8 cellular contexts compared by ENCODE assay signal in the genomic region with DNA sequence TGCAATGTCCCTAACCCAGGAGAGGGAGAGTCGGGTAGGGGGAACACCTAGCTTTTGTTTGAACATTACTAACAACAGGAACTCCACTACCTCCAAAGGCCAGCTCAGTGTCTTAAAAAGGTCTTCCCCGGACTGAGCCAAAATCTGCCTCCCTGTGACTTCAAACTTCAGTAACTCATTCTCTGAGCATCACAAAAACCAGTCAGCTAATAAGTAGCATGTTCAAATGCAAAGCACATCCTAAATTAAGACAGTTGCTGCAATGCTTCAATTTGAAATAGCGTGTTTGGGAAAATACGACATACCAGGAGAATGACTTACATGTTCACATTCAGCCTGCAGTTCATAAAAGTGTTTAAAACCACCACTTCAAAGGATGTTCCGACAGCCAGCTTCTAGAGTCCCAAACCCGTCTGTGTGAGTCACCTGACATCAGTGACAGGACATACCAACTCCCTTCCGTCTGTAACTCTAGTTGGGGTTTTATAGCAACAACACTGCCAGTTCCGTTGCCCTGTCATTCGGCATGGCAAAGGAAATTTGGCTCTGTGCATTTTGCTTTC. TPM values are rescaled to one million over a fixed set of nuclear protein-coding genes. Genes with fewer than 3 reads are reported as not detected.
DNase-seq lines count a peak whose midpoint lies in the region; ATAC-seq lines count a peak whose summit lies in the region.

No MANE protein-coding gene starts in this region.

- peaks cover 2 to 11% of the 10 kb centered on the region in 2 donors for H3K9me3 Mint-ChIP-seq in activated naive CD4-positive, alpha-beta T cell treated with anti-CD3 and anti-CD28 coated beads, Interleukin-2, amount 50 U/mL, for 72 hours
- peaks cover 7 to 15% of the 10 kb centered on the region in 2 donors for H3K9me3 Mint-ChIP-seq in stimulated activated naive CD8-positive, alpha-beta T cell treated with anti-CD3 and anti-CD28 coated beads, Interleukin-15, amount 100 ng/mL, for 72 hours

- DNase-seq in activated CD4-positive, CD25-positive, alpha-beta regulatory T cell treated with anti-CD3 and anti-CD28 coated beads, Interleukin-2, amount 50 U/mL, for 72 hours, result no peak
- peak in 1 of 2 donors; percentile 48 for DNase-seq in activated naive CD4-positive, alpha-beta T cell treated with anti-CD3 and anti-CD28 coated beads, Interleukin-2, amount 50 U/mL, for 72 hours (ENCODE audit: low spot score in 2 of 2)
- DNase-seq in iris pigment epithelial cell (ENCODE audit: low read depth) (peak; percentile 87), cerebellar nuclear complex (lab: John Stamatoyannopoulos, UW) (no peak), cerebellum (ENCODE audit: low spot score) (no peak)
- DNase-seq in stimulated activated naive CD8-positive, alpha-beta T cell treated with anti-CD3 and anti-CD28 coated beads, Interleukin-15, amount 100 ng/mL, for 72 hours, result peak; percentile 51 to 65

- H3K27me3 Mint-ChIP-seq in stimulated activated naive CD8-positive, alpha-beta T cell treated with anti-CD3 and anti-CD28 coated beads, Interleukin-15, amount 100 ng/mL, for 72 hours, result no peaks in the 10 kb centered on the region

- peak overlapping the region; percentile 81 to 82 for H3K4me3 Mint-ChIP-seq in stimulated activated naive CD8-positive, alpha-beta T cell treated with anti-CD3 and anti-CD28 coated beads, Interleukin-15, amount 100 ng/mL, for 72 hours

- H3K27ac Mint-ChIP-seq in activated naive CD4-positive, alpha-beta T cell treated with anti-CD3 and anti-CD28 coated beads, Interleukin-2, amount 50 U/mL, for 72 hours, result peak overlapping the region; percentile 34 to 92
- H3K27ac Mint-ChIP-seq in stimulated activated naive CD8-positive, alpha-beta T cell treated with anti-CD3 and anti-CD28 coated beads, Interleukin-15, amount 100 ng/mL, for 72 hours, result peak overlapping the region; percentile 14 to 88

- H3K4me1 Mint-ChIP-seq in stimulated activated naive CD8-positive, alpha-beta T cell treated with anti-CD3 and anti-CD28 coated beads, Interleukin-15, amount 100 ng/mL, for 72 hours, result peaks cover 85% of the 10 kb centered on the region

- H3K36me3 Mint-ChIP-seq in activated naive CD4-positive, alpha-beta T cell treated with anti-CD3 and anti-CD28 coated beads, Interleukin-2, amount 50 U/mL, for 72 hours, result peaks cover 3 to 13% of the 10 kb centered on the region in 2 donors

- peak; percentile 47 to 57 for ATAC-seq in activated CD4-positive, CD25-positive, alpha-beta regulatory T cell treated with anti-CD3 and anti-CD28 coated beads, Interleukin-2, amount 50 U/mL, for 24 hours
- ATAC-seq in activated naive CD4-positive, alpha-beta T cell treated with anti-CD3 and anti-CD28 coated beads, Interleukin-2, amount 50 U/mL, for 72 hours, result peak; percentile 47 to 57
- ATAC-seq in stimulated activated naive CD8-positive, alpha-beta T cell treated with anti-CD3 and anti-CD28 coated beads, Interleukin-15, amount 100 ng/mL, for 72 hours, result peak; percentile 60
- ATAC-seq in HG02970 (IDR thresholded peaks at IDR 0.05; ENCODE audit: low FRiP score, unreplicated experiment), result no peak

RNA-seq across cellular contexts. Expression of a gene that starts 13.0 kb away (rescaled TPM):
- total RNA-seq in activated naive CD4-positive, alpha-beta T cell treated with anti-CD3 and anti-CD28 coated beads, Interleukin-2, amount 50 U/mL, for 72 hours, result 100 to 1,000 TPM in 1 of 2 donors, 10 to 100 TPM in 1; 73.4 to 158 TPM
- 26.4 TPM for total RNA-seq in cerebellum

Comparison
In these comparisons a context has a peak if more than half of its experiments do, and no peak if none do; other contexts are left out.
1. DNase-seq: peak in iris pigment epithelial cell (single experiment) and stimulated activated naive CD8-positive, alpha-beta T cell treated with anti-CD3 and anti-CD28 coated beads, Interleukin-15, amount 100 ng/mL, for 72 hours (2 of 2); none in activated CD4-positive, CD25-positive, alpha-beta regulatory T cell treated with anti-CD3 and anti-CD28 coated beads, Interleukin-2, amount 50 U/mL, for 72 hours (single experiment), cerebellar nuclear complex (0 of 2) and cerebellum (single experiment).